Comparison of ENCODE assay signal across 25 cellular contexts in genomic region chr18:36568487-36568886, GRCh38.
"Had no signal": no experiment of that assay in that cellular context is flagged by ENCODE, and none has a peak within 500 bp of the region (broad histone marks: within the 10 kb centered on the region; RNA-seq: fewer than 3 reads in every experiment).

No MANE protein-coding gene starts in this region.

- H3K4me1 ChIP-seq: left lung, sigmoid colon, testis, vagina had no signal

- FAIRE-seq: astrocyte had no signal

- H3K36me3 ChIP-seq: adrenal gland, left lung, neural progenitor cell, sigmoid colon, vagina had no signal

- H3K27ac ChIP-seq: adrenal gland, coronary artery, epithelial cell of prostate, hepatocyte, left lung, sigmoid colon, testis, vagina had no signal

- H2AFZ ChIP-seq: hepatocyte, neural progenitor cell had no signal

- H3K79me2 ChIP-seq: hepatocyte had no signal

- H3K4me2 ChIP-seq: hepatocyte, smooth muscle cell had no signal

- H3K4me3 ChIP-seq: adrenal gland, coronary artery, hepatocyte, left lung, neural progenitor cell, sigmoid colon, smooth muscle cell, testis, vagina had no signal

- H3K27me3 ChIP-seq: adrenal gland, neural progenitor cell, sigmoid colon, testis, vagina had no signal

- DNase-seq: activated CD4-positive, alpha-beta T cell treated with anti-CD3 and anti-CD28 coated beads for 1 hour; activated CD8-positive, alpha-beta memory T cell treated with anti-CD3 and anti-CD28 coated beads, Interleukin-2, amount 50 U/mL, for 48 hours; activated naive CD4-positive, alpha-beta T cell; activated T-cell treated with anti-CD3 and anti-CD28 coated beads, Interleukin-2, amount 50 U/mL, for 4 hours; adrenal gland; cerebellar nuclear complex; foreskin fibroblast; immature natural killer cell; kidney glomerular epithelial cell; left lung; mammary epithelial cell; naive thymus-derived CD8-positive, alpha-beta T cell; posterior cingulate gyrus; sigmoid colon; stimulated activated CD4-positive, alpha-beta T cell treated with anti-CD3 and anti-CD28 coated beads, Interleukin-2, amount 100 ng/mL, for 48 hours; stimulated activated CD8-positive, alpha-beta memory T cell treated with anti-CD3 and anti-CD28 coated beads, Interleukin-4, amount 100 ng/mL, for 48 hours; stimulated activated naive B cell treated with anti-CD40 and anti-IgM and Interleukin-4, amounts not matched to agents 10 μg/mL and 1 μg/mL and 100 μg/mL, for 72 hours; testis had no signal

- ATAC-seq: activated T-cell treated with anti-CD3 and anti-CD28 coated beads, Interleukin-2, amount 50 U/mL, for 4 hours; naive thymus-derived CD8-positive, alpha-beta T cell; stimulated activated naive B cell treated with anti-CD40 and anti-IgM and Interleukin-4, amounts not matched to agents 10 μg/mL and 1 μg/mL and 100 μg/mL, for 72 hours had no signal

- H3K9me3 ChIP-seq: adrenal gland, left lung, sigmoid colon, testis, vagina had no signal

- H3K9ac ChIP-seq: neural progenitor cell had no signal
